ENCODE assay signal across 1 cellular context in the genomic region with DNA sequence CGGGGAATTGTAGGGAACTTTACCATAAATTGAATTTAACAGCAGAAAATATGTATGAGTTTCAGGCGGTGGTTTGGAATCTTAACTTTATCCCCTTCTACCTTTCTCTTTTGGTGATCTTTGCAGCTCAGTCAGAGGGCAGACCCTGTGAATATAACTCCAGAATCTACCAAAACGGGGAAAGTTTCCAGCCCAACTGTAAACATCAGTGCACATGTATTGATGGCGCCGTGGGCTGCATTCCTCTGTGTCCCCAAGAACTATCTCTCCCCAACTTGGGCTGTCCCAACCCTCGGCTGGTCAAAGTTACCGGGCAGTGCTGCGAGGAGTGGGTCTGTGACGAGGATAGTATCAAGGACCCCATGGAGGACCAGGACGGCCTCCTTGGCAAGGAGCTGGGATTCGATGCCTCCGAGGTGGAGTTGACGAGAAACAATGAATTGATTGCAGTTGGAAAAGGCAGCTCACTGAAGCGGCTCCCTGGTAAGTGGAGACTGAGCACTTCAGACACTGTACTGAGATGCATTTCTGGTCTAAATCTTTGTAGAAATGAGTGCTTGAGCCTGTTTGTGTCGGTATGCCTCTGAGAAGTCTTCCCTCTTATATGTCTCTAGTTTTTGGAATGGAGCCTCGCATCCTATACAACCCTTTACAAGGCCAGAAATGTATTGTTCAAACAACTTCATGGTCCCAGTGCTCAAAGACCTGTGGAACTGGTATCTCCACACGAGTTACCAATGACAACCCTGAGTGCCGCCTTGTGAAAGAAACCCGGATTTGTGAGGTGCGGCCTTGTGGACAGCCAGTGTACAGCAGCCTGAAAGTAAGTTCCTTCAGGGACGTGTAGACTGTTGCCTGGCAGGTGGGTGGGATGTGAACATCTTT.
TF ChIP-seq lines count a peak whose summit lies in the region.

No MANE protein-coding gene starts in this region.

TF ChIP-seq in K562, 482 proteins besides CTCF, POLR2A, EP300 and RAD21 (continued from another document):
- TF ChIP-seq, protein P1, sequence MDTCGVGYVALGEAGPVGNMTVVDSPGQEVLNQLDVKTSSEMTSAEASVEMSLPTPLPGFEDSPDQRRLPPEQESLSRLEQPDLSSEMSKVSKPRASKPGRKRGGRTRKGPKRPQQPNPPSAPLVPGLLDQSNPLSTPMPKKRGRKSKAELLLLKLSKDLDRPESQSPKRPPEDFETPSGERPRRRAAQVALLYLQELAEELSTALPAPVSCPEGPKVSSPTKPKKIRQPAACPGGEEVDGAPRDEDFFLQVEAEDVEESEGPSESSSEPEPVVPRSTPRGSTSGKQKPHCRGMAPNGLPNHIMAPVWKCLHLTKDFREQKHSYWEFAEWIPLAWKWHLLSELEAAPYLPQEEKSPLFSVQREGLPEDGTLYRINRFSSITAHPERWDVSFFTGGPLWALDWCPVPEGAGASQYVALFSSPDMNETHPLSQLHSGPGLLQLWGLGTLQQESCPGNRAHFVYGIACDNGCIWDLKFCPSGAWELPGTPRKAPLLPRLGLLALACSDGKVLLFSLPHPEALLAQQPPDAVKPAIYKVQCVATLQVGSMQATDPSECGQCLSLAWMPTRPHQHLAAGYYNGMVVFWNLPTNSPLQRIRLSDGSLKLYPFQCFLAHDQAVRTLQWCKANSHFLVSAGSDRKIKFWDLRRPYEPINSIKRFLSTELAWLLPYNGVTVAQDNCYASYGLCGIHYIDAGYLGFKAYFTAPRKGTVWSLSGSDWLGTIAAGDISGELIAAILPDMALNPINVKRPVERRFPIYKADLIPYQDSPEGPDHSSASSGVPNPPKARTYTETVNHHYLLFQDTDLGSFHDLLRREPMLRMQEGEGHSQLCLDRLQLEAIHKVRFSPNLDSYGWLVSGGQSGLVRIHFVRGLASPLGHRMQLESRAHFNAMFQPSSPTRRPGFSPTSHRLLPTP (IDR thresholded peaks at IDR 0.05; ENCODE audit: borderline replicate concordance, extremely low read depth, insufficient read length), result no peak
- TF ChIP-seq ZNF79 (CRISPR knock-in tag; IDR thresholded peaks at IDR 0.05; ENCODE audit: low read depth) (no peak), ZNF436 (CRISPR knock-in tag; IDR thresholded peaks at IDR 0.05) (no peak)
- TF ChIP-seq, protein P2, sequence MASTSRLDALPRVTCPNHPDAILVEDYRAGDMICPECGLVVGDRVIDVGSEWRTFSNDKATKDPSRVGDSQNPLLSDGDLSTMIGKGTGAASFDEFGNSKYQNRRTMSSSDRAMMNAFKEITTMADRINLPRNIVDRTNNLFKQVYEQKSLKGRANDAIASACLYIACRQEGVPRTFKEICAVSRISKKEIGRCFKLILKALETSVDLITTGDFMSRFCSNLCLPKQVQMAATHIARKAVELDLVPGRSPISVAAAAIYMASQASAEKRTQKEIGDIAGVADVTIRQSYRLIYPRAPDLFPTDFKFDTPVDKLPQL (IDR thresholded peaks at IDR 0.05; ENCODE audit: extremely low read depth, insufficient read length), result no peak
TF ChIP-seq in K562: peak in this region for 0.
